Comparison of ENCODE assay signal across 26 cellular contexts in genomic region chr4:60655356-60655755, GRCh38.
"Had no signal": no experiment of that assay in that cellular context is flagged by ENCODE, and none has a peak within 500 bp of the region (broad histone marks: within the 10 kb centered on the region; RNA-seq: fewer than 3 reads in every experiment).

No MANE protein-coding gene starts in this region.

- H3K9me3 ChIP-seq: heart left ventricle, stomach, thyroid gland, upper lobe of left lung, vagina had no signal

- H3K27me3 Mint-ChIP-seq: activated naive CD8-positive, alpha-beta T cell treated with anti-CD3 and anti-CD28 coated beads, Interleukin-2, amount 10 ng/mL, durations not matched to agents 7 days and 5 days; dendritic cell treated with granulocyte-macrophage colony-stimulating factor and Interleukin-4, amounts not matched to agents 40 ng/mL and 50 ng/mL, for 4 days; stimulated activated naive B cell treated with anti-CD40 and anti-IgM and Interleukin-4, amounts not matched to agents 10 μg/mL and 1 μg/mL and 100 μg/mL, for 72 hours had no signal

- H3K4me1 ChIP-seq: heart left ventricle, thyroid gland, upper lobe of left lung, vagina had no signal

- H3K4me3 Mint-ChIP-seq: activated naive CD4-positive, alpha-beta T cell treated with anti-CD3 and anti-CD28 coated beads for 36 hours; activated naive CD8-positive, alpha-beta T cell treated with anti-CD3 and anti-CD28 coated beads, Interleukin-2, amount 10 ng/mL, durations not matched to agents 7 days and 5 days; dendritic cell treated with granulocyte-macrophage colony-stimulating factor and Interleukin-4, amounts not matched to agents 40 ng/mL and 50 ng/mL, for 4 days; natural killer cell; stimulated activated naive B cell treated with anti-CD40 and anti-IgM and Interleukin-4, amounts not matched to agents 10 μg/mL and 1 μg/mL and 100 μg/mL, for 72 hours had no signal

- H3K4me1 Mint-ChIP-seq: activated naive CD8-positive, alpha-beta T cell treated with anti-CD3 and anti-CD28 coated beads, Interleukin-2, amount 10 ng/mL, durations not matched to agents 7 days and 5 days; natural killer cell; stimulated activated naive B cell treated with anti-CD40 and anti-IgM and Interleukin-4, amounts not matched to agents 10 μg/mL and 1 μg/mL and 100 μg/mL, for 72 hours had no signal

- H3K4me3 ChIP-seq: heart left ventricle, lung, stomach, thyroid gland, upper lobe of left lung, vagina had no signal

- H3K36me3 Mint-ChIP-seq: activated naive CD8-positive, alpha-beta T cell treated with anti-CD3 and anti-CD28 coated beads, Interleukin-2, amount 10 ng/mL, durations not matched to agents 7 days and 5 days; stimulated activated naive B cell treated with anti-CD40 and anti-IgM and Interleukin-4, amounts not matched to agents 10 μg/mL and 1 μg/mL and 100 μg/mL, for 72 hours had no signal

- H3K27ac Mint-ChIP-seq: activated naive CD4-positive, alpha-beta T cell treated with anti-CD3 and anti-CD28 coated beads for 36 hours; activated naive CD8-positive, alpha-beta T cell treated with anti-CD3 and anti-CD28 coated beads, Interleukin-2, amount 10 ng/mL, durations not matched to agents 7 days and 5 days; dendritic cell treated with granulocyte-macrophage colony-stimulating factor and Interleukin-4, amounts not matched to agents 40 ng/mL and 50 ng/mL, for 4 days; natural killer cell; stimulated activated naive B cell treated with anti-CD40 and anti-IgM and Interleukin-4, amounts not matched to agents 10 μg/mL and 1 μg/mL and 100 μg/mL, for 72 hours had no signal

- H3K27ac ChIP-seq: brain microvascular endothelial cell, heart left ventricle, stomach, thyroid gland, upper lobe of left lung, vagina, VCaP had no signal

- H3K36me3 ChIP-seq: brain microvascular endothelial cell, heart left ventricle, stomach, thyroid gland, upper lobe of left lung, vagina had no signal

- DNase-seq: activated CD4-positive, alpha-beta T cell treated with anti-CD3 and anti-CD28 coated beads for 4 hours; activated CD4-positive, alpha-beta T cell treated with anti-CD3 and anti-CD28 coated beads, Interleukin-2, amount 50 U/mL, for 48 hours; activated CD8-positive, alpha-beta memory T cell treated with anti-CD3 and anti-CD28 coated beads for 24 hours; activated effector memory CD4-positive, alpha-beta T cell treated with anti-CD3 and anti-CD28 coated beads, Interleukin-2, amount 50 U/mL, for 16 hours; activated naive CD4-positive, alpha-beta T cell treated with anti-CD3 and anti-CD28 coated beads for 36 hours; activated naive CD8-positive, alpha-beta T cell treated with anti-CD3 and anti-CD28 coated beads, Interleukin-2, amount 10 ng/mL, durations not matched to agents 7 days and 5 days; amniotic stem cell; brain microvascular endothelial cell; caudate nucleus; heart left ventricle; kidney glomerular epithelial cell; mesendoderm; natural killer cell; posterior cingulate gyrus; right cardiac atrium; stimulated activated CD4-positive, alpha-beta T cell treated with anti-CD3 and anti-CD28 coated beads, Interleukin-15, amount 100 ng/mL, for 24 hours; stimulated activated CD4-positive, alpha-beta T cell treated with anti-CD3 and anti-CD28 coated beads, Interleukin-2, amount 100 ng/mL, for 24 hours; stimulated activated naive B cell treated with anti-CD40 and anti-IgM and Interleukin-4, amounts not matched to agents 10 μg/mL and 1 μg/mL and 100 μg/mL, for 72 hours; stomach; thyroid gland; upper lobe of left lung had no signal

- ATAC-seq: heart left ventricle; left lobe of liver; natural killer cell; right cardiac atrium; stimulated activated naive B cell treated with anti-CD40 and anti-IgM and Interleukin-4, amounts not matched to agents 10 μg/mL and 1 μg/mL and 100 μg/mL, for 72 hours had no signal

- H3K27me3 ChIP-seq: brain microvascular endothelial cell, heart left ventricle, stomach, thyroid gland, upper lobe of left lung, vagina had no signal
